13 cellular contexts compared by ENCODE assay signal in genomic region chr17:79495665-79496064, GRCh38.
DNase-seq lines count a peak whose midpoint lies in the region; ATAC-seq and FAIRE-seq lines count a peak whose summit lies in the region.
"Had no signal": no experiment of that assay in that cellular context is flagged by ENCODE, and none has a peak within 500 bp of the region (broad histone marks: within the 10 kb centered on the region; RNA-seq: fewer than 3 reads in every experiment).

No MANE protein-coding gene starts in this region.

- DNase-seq in D341Med (ENCODE audit: low spot score) (peak; percentile 72), NCI-H1694 (lab: John Stamatoyannopoulos, UW) (peak; percentile 35), NCI-H82 treated with DMSO at 0.1 percent for 48 hours (lab: John Stamatoyannopoulos, UW; ENCODE audit: unreplicated experiment) (peak; percentile 61), urothelium cell line (ENCODE audit: low spot score) (no peak)
- no peak for DNase-seq in activated effector memory CD4-positive, alpha-beta T cell treated with Interleukin-2 at 50 U/mL for 16 hours
- DNase-seq: CD8-positive, alpha-beta T cell; COR-L47; DMS79; H7 had no signal

- ATAC-seq in GM21367 (IDR thresholded peaks at IDR 0.05; ENCODE audit: unreplicated experiment) = no peak
- ATAC-seq: CD8-positive, alpha-beta T cell; GM12878; GM23338 had no signal

- peak; percentile 69 for FAIRE-seq in urothelium cell line (lab: Jason Lieb, UNC)
- FAIRE-seq: GM12878, GM18507 had no signal

Comparison
In these comparisons a context has a peak if more than half of its experiments do, and no peak if none do; other contexts are left out.
1. DNase-seq: peak in D341Med (single experiment), NCI-H1694 (single experiment) and NCI-H82 treated with DMSO at 0.1 percent for 48 hours (single experiment); none in urothelium cell line (single experiment) and activated effector memory CD4-positive, alpha-beta T cell treated with Interleukin-2 at 50 U/mL for 16 hours (single experiment).